In genomic region chr20:44769481-44769863, GRCh38 we compare ENCODE assay signal across 1 cellular context.
TF ChIP-seq lines count a peak whose summit lies in the region.

No MANE protein-coding gene starts in this region.

TF ChIP-seq in WTC11, 78 proteins besides CTCF, POLR2A, EP300 and RAD21 (continued from another document):
- TF ChIP-seq MLX (CRISPR knock-in tag; IDR thresholded peaks at IDR 0.05) (no peak), ZNF263 (CRISPR knock-in tag; IDR thresholded peaks at IDR 0.05; ENCODE audit: low read depth) (no peak), ZNF423 (CRISPR knock-in tag; IDR thresholded peaks at IDR 0.05) (no peak)
